In genomic region chr6:1162367-1163275, GRCh38 we compare ENCODE assay signal across 17 cellular contexts.
DNase-seq lines count a peak whose midpoint lies in the region; ATAC-seq and TF ChIP-seq lines count a peak whose summit lies in the region.
"Had no signal": no experiment of that assay in that cellular context is flagged by ENCODE, and none has a peak within 500 bp of the region (broad histone marks: within the 10 kb centered on the region; RNA-seq: fewer than 3 reads in every experiment).

No MANE protein-coding gene starts in this region.

- H2BK15ac ChIP-seq in H9 (ENCODE audit: low read depth, low read length), result no peak overlapping the region

- CTCF ChIA-PET in activated CD4-positive, alpha-beta T cell treated with anti-CD3 and anti-CD28 coated beads, Interleukin-2, amount 10 ng/mL, durations not matched to agents 7 days and 5 days (lab: Charles Lee), result no interaction called here
- CTCF ChIA-PET in Panc1 (lab: Charles Lee), result no interaction called here

- H3K4me3 ChIP-seq in Panc1 (ENCODE audit: low read depth in 2 of 2, low read length in 2 of 2) (peak overlapping the region; percentile 11 to 27), fibroblast of the aortic adventitia (ENCODE audit: low read depth, low read length) (peak overlapping the region; percentile 48), stomach (peak overlapping the region in 3 of 4 donors; percentile 7 to 28 (median 21))
- H3K4me3 ChIP-seq: psoas muscle had no signal

- no peaks in the 10 kb centered on the region for H3K4me1 ChIP-seq in Panc1 (ENCODE audit: control insufficient read depth, insufficient read depth, low read length)
- H3K4me1 ChIP-seq in stomach, result peaks cover 6 to 25% (median 13%) of the 10 kb centered on the region in 4 donors
- H3K4me1 ChIP-seq in H9 (ENCODE audit: insufficient read depth, low read length), result no peaks in the 10 kb centered on the region
- H3K4me1 ChIP-seq: psoas muscle had no signal

- intact Hi-C loops in Panc1 (cut with micrococcal nuclease; ENCODE audit: unreplicated experiment), result no loop called here
- intact Hi-C loops in stomach (cut with DNase I; ENCODE audit: low total_unique reads), result no loop called here

- no peak overlapping the region for H2BK120ac ChIP-seq in H9 (ENCODE audit: low read depth, low read length, poor library complexity, severe bottlenecking)

- H3K9me3 Mint-ChIP-seq in activated CD4-positive, alpha-beta T cell treated with anti-CD3 and anti-CD28 coated beads, Interleukin-2, amount 10 ng/mL, durations not matched to agents 7 days and 5 days, result no peaks in the 10 kb centered on the region
- H3K9me3 Mint-ChIP-seq in H9, result peaks cover 9 to 15% of the 10 kb centered on the region in 2 experiments; a peak in 4 of 5 replicates

- WGBS in stomach, 5 donors, result 38 to 51% (median 46%) methylated on average over 8 of the region's 8 CpGs
- no CpG with 5 or more reads among the region's 8 CpGs for WGBS in H9 (ENCODE audit: extremely low coverage, insufficient read length, low lambda C conversion rate)

- no peak for TF ChIP-seq CTCF in Panc1 (IDR thresholded peaks at IDR 0.05)
- no peak for TF ChIP-seq CTCF in fibroblast of the aortic adventitia (IDR thresholded peaks at IDR 0.05; ENCODE audit: insufficient read depth, low read length)
- TF ChIP-seq CTCF in stomach (IDR thresholded peaks at IDR 0.05), result no peak
- no peak for TF ChIP-seq CTCF in H9 (conservative IDR thresholded peaks at IDR 0.05)

- H3K4ac ChIP-seq in H9 (ENCODE audit: low read depth, low read length), result no peak overlapping the region

- POLR2A ChIA-PET in activated CD4-positive, alpha-beta T cell treated with anti-CD3 and anti-CD28 coated beads, Interleukin-2, amount 10 ng/mL, durations not matched to agents 7 days and 5 days (lab: Charles Lee), result no interaction called here
- POLR2A ChIA-PET in Panc1 (lab: Charles Lee), result no interaction called here

- TF ChIP-seq EP300 in stomach (IDR thresholded peaks at IDR 0.05), result no peak

- no peak overlapping the region for H2BK20ac ChIP-seq in H9 (ENCODE audit: low read depth, low read length, poor library complexity, severe bottlenecking)

- H3K14ac ChIP-seq in H9 (ENCODE audit: insufficient read depth, low read length), result no peak overlapping the region

- H2BK5ac ChIP-seq in H9 (ENCODE audit: insufficient read length, low read length), result no peak overlapping the region

- no peak overlapping the region for H4K91ac ChIP-seq in H9 (ENCODE audit: insufficient read length, low read depth, low read length)

- no peak for TF ChIP-seq POLR2A in stomach (IDR thresholded peaks at IDR 0.05)

- no peak for DNase-seq in activated CD4-positive, alpha-beta T cell treated with anti-CD3 and anti-CD28 coated beads, Interleukin-2, amount 10 ng/mL, durations not matched to agents 7 days and 5 days
- no peak for DNase-seq in activated CD4-positive, alpha-beta T cell treated with anti-CD3 and anti-CD28 coated beads, Interleukin-2, amount 50 U/mL, for 48 hours
- DNase-seq in Panc1 (ENCODE audit: low read depth, low spot score) (no peak), fibroblast of the aortic adventitia (ENCODE audit: low read depth) (peak; percentile 38), stomach (no peak), H9 (no peak)
- DNase-seq: activated CD4-positive, alpha-beta T cell treated with anti-CD3 and anti-CD28 coated beads, Interleukin-2, amount 50 U/mL, for 1 hour; activated T-cell treated with anti-CD3 and anti-CD28 coated beads, Interleukin-2, amount 50 U/mL, for 48 hours; CD8-positive, alpha-beta T cell; naive thymus-derived CD8-positive, alpha-beta T cell; NCI-H1930; NCI-H526 treated with DMSO at 0.1 percent for 48 hours; psoas muscle; T-helper 9 cell had no signal

- H3K56ac ChIP-seq in H9 (ENCODE audit: insufficient read length, low read depth, low read length), result no peak overlapping the region

- ATAC-seq in Panc1 (peak; percentile 51), GM18867 (IDR thresholded peaks at IDR 0.05; ENCODE audit: unreplicated experiment) (no peak), HG03342 (IDR thresholded peaks at IDR 0.05; ENCODE audit: unreplicated experiment) (no peak)
- ATAC-seq: CD8-positive, alpha-beta T cell; naive thymus-derived CD8-positive, alpha-beta T cell; psoas muscle had no signal

- no peak overlapping the region for H4K5ac ChIP-seq in H9 (ENCODE audit: insufficient read length, low read depth, low read length)

- no peak overlapping the region for H2AK5ac ChIP-seq in H9 (ENCODE audit: insufficient read length, low read length)

- no TSS peak for BruUV-seq in Panc1 (replicated peaks; lab: Mats Ljungman, UMichigan)

- H3K27ac Mint-ChIP-seq in activated CD4-positive, alpha-beta T cell treated with anti-CD3 and anti-CD28 coated beads, Interleukin-2, amount 10 ng/mL, durations not matched to agents 7 days and 5 days, result no peak overlapping the region
- no peak overlapping the region for H3K27ac Mint-ChIP-seq in H9
- H3K27ac Mint-ChIP-seq: CD8-positive, alpha-beta T cell; naive thymus-derived CD8-positive, alpha-beta T cell had no signal

- H2AFZ ChIP-seq in H9 (ENCODE audit: low read length), result no peak overlapping the region

- no peak overlapping the region for H3K23ac ChIP-seq in H9 (ENCODE audit: insufficient read length, low read depth, low read length)

- no peak overlapping the region for H3T11ph ChIP-seq in H9 (ENCODE audit: low read length)

- H4K8ac ChIP-seq in H9 (replicated peaks; ENCODE audit: insufficient read length, low read depth, low read length), result no peak overlapping the region

- H3K27me3 ChIP-seq in Panc1 (ENCODE audit: control insufficient read depth, insufficient read depth, low read length) (no peaks in the 10 kb centered on the region), stomach (no peaks in the 10 kb centered on the region), H9 (ENCODE audit: insufficient read depth, low read length) (no peaks in the 10 kb centered on the region)

- no peaks in the 10 kb centered on the region for H3K36me3 Mint-ChIP-seq in activated CD4-positive, alpha-beta T cell treated with anti-CD3 and anti-CD28 coated beads, Interleukin-2, amount 10 ng/mL, durations not matched to agents 7 days and 5 days (ENCODE audit: low read depth)
- H3K36me3 Mint-ChIP-seq in H9 (ENCODE audit: insufficient read depth in 1 of 3, low read depth in 3 of 3), result peaks cover 0 to 11% (median 2%) of the 10 kb centered on the region in 3 experiments; a peak in 3 of 7 replicates
- H3K36me3 Mint-ChIP-seq: CD8-positive, alpha-beta T cell had no signal

- no peaks in the 10 kb centered on the region for H3K79me1 ChIP-seq in H9 (ENCODE audit: insufficient read depth, low read depth, low read length, poor library complexity, severe bottlenecking)

- no peak overlapping the region for H3K9ac ChIP-seq in H9 (ENCODE audit: extremely low read depth, insufficient read length, low read length)

- no peaks in the 10 kb centered on the region for H4K20me1 ChIP-seq in H9 (ENCODE audit: control insufficient read depth, insufficient read depth, insufficient read length)

- no peaks in the 10 kb centered on the region for H3K23me2 ChIP-seq in H9 (ENCODE audit: insufficient read length, low read depth, low read length, poor library complexity, severe bottlenecking)

- no peaks in the 10 kb centered on the region for H3K79me2 ChIP-seq in H9 (ENCODE audit: insufficient read depth, low read length)

- no peak overlapping the region for H3K18ac ChIP-seq in H9 (ENCODE audit: insufficient read length, low read depth, low read length)

- no peaks in the 10 kb centered on the region for H3K36me3 ChIP-seq in Panc1 (ENCODE audit: control insufficient read depth, insufficient read depth, low read length)
- no peaks in the 10 kb centered on the region for H3K36me3 ChIP-seq in stomach

- H3K27ac ChIP-seq in Panc1 (ENCODE audit: low read length), result no peak overlapping the region
- H3K27ac ChIP-seq in stomach, result no peak overlapping the region
- no peak overlapping the region for H3K27ac ChIP-seq in H9 (ENCODE audit: insufficient read length, low read depth, low read length)
- H3K27ac ChIP-seq: psoas muscle, RWPE1 had no signal

- H2BK12ac ChIP-seq in H9 (ENCODE audit: insufficient read length, low read depth, low read length), result no peak overlapping the region

- H3K9me3 ChIP-seq in Panc1 (ENCODE audit: control insufficient read depth, insufficient read depth, low read depth, low read length), result no peaks in the 10 kb centered on the region
- H3K9me3 ChIP-seq in stomach, result no peaks in the 10 kb centered on the region
- H3K9me3 ChIP-seq in H9 (ENCODE audit: control insufficient read depth, low read depth, low read length), result no peaks in the 10 kb centered on the region
- H3K9me3 ChIP-seq: psoas muscle had no signal

- in situ Hi-C loops in Panc1 (cut with HindIII; ENCODE audit: low pct_unique_long_range_greater_than_20kb, low sequenced_read_pairs), result no loop called here

- H3K4me2 ChIP-seq in H9 (ENCODE audit: insufficient read depth, insufficient read length, low read length), result no peak overlapping the region

- H3K27me3 Mint-ChIP-seq in activated CD4-positive, alpha-beta T cell treated with anti-CD3 and anti-CD28 coated beads, Interleukin-2, amount 10 ng/mL, durations not matched to agents 7 days and 5 days, result peaks cover 6% of the 10 kb centered on the region
- H3K27me3 Mint-ChIP-seq in H9 (ENCODE audit: low read depth), result peaks cover 3% of the 10 kb centered on the region

- H3K4me1 Mint-ChIP-seq in activated CD4-positive, alpha-beta T cell treated with anti-CD3 and anti-CD28 coated beads, Interleukin-2, amount 10 ng/mL, durations not matched to agents 7 days and 5 days, result no peaks in the 10 kb centered on the region
- H3K4me1 Mint-ChIP-seq in H9, result no peaks in the 10 kb centered on the region
- H3K4me1 Mint-ChIP-seq: naive thymus-derived CD8-positive, alpha-beta T cell had no signal

- peak overlapping the region; percentile 9 for H3K4me3 Mint-ChIP-seq in activated CD4-positive, alpha-beta T cell treated with anti-CD3 and anti-CD28 coated beads, Interleukin-2, amount 10 ng/mL, durations not matched to agents 7 days and 5 days
- H3K4me3 Mint-ChIP-seq in H9, result no peak overlapping the region
- H3K4me3 Mint-ChIP-seq: CD8-positive, alpha-beta T cell; naive thymus-derived CD8-positive, alpha-beta T cell had no signal
